12 cellular contexts compared by ENCODE assay signal in genomic region chr2:203340791-203341487, GRCh38. TPM values are rescaled to one million over a fixed set of nuclear protein-coding genes. Genes with fewer than 3 reads are reported as not detected.
DNase-seq lines count a peak whose midpoint lies in the region; ATAC-seq, FAIRE-seq and TF ChIP-seq lines count a peak whose summit lies in the region.
"Had no signal": no experiment of that assay in that cellular context is flagged by ENCODE, and none has a peak within 500 bp of the region (broad histone marks: within the 10 kb centered on the region; RNA-seq: fewer than 3 reads in every experiment).

No MANE protein-coding gene starts in this region.

- DNase-seq in bronchial epithelial cell (ENCODE audit: low read depth) (peak; percentile 73), iPS-NIHi7 (ENCODE audit: extremely low spot score) (peak; percentile 14), immature natural killer cell (no peak)
- no peak for DNase-seq in activated CD4-positive, alpha-beta memory T cell treated with anti-CD3 and anti-CD28 coated beads, Interleukin-2, amount 10 ng/mL, durations not matched to agents 7 days and 5 days
- DNase-seq: activated T-cell treated with anti-CD3 and anti-CD28 coated beads, Interleukin-2, amount 50 U/mL, for 72 hours; gastrocnemius medialis; right lobe of liver; stimulated activated naive CD4-positive, alpha-beta T cell treated with Interleukin-2 at 50 U/mL for 16 hours had no signal

- peak overlapping the region; percentile 10; the same call in 1 of the 2 replicates for H3K9ac ChIP-seq in HUES48 (ENCODE audit: low read depth, low read length)

- H3K27ac Mint-ChIP-seq in activated CD4-positive, alpha-beta memory T cell treated with anti-CD3 and anti-CD28 coated beads, Interleukin-2, amount 10 ng/mL, durations not matched to agents 7 days and 5 days: no peak overlapping the region
- H3K27ac Mint-ChIP-seq in immature natural killer cell: peak overlapping the region in 1 of 6 donors; percentile 3
- H3K27ac Mint-ChIP-seq: activated T-cell treated with anti-CD3 and anti-CD28 coated beads, Interleukin-2, amount 50 U/mL, for 72 hours had no signal

- H3K4me1 ChIP-seq in HUES48 (ENCODE audit: control insufficient read depth, insufficient read depth, low read length): peaks cover 10% of the 10 kb centered on the region
- H3K4me1 ChIP-seq: right lobe of liver had no signal

- no peaks in the 10 kb centered on the region for H3K27me3 ChIP-seq in HUES48 (ENCODE audit: control insufficient read depth, insufficient read depth, low read length)
- H3K27me3 ChIP-seq in bronchial epithelial cell (ENCODE audit: control insufficient read depth, insufficient read depth, low read length): no peaks in the 10 kb centered on the region
- H3K27me3 ChIP-seq: gastrocnemius medialis, right lobe of liver had no signal

- H3K27me3 Mint-ChIP-seq in activated CD4-positive, alpha-beta memory T cell treated with anti-CD3 and anti-CD28 coated beads, Interleukin-2, amount 10 ng/mL, durations not matched to agents 7 days and 5 days: no peaks in the 10 kb centered on the region
- H3K27me3 Mint-ChIP-seq in immature natural killer cell (ENCODE audit: low read depth in 3 of 3): no peaks in the 10 kb centered on the region

- POLR2A ChIA-PET in activated CD4-positive, alpha-beta memory T cell treated with anti-CD3 and anti-CD28 coated beads, Interleukin-2, amount 10 ng/mL, durations not matched to agents 7 days and 5 days (lab: Charles Lee): no interaction called here

- H3K4me3 ChIP-seq in HUES48 (ENCODE audit: low read depth, low read length): no peak overlapping the region
- no peak overlapping the region for H3K4me3 ChIP-seq in bronchial epithelial cell (ENCODE audit: low read depth, low read length)
- H3K4me3 ChIP-seq: gastrocnemius medialis, right lobe of liver had no signal

- ATAC-seq in HG02852 (IDR thresholded peaks at IDR 0.05; ENCODE audit: unreplicated experiment): no peak
- ATAC-seq in HG03135 (IDR thresholded peaks at IDR 0.05; ENCODE audit: unreplicated experiment): no peak
- ATAC-seq: activated T-cell treated with anti-CD3 and anti-CD28 coated beads, Interleukin-2, amount 50 U/mL, for 72 hours; gastrocnemius medialis; right lobe of liver had no signal

- CTCF ChIA-PET in activated CD4-positive, alpha-beta memory T cell treated with anti-CD3 and anti-CD28 coated beads, Interleukin-2, amount 10 ng/mL, durations not matched to agents 7 days and 5 days (lab: Charles Lee): no interaction called here

- H3K9me3 Mint-ChIP-seq in activated CD4-positive, alpha-beta memory T cell treated with anti-CD3 and anti-CD28 coated beads, Interleukin-2, amount 10 ng/mL, durations not matched to agents 7 days and 5 days: no peaks in the 10 kb centered on the region
- no peaks in the 10 kb centered on the region for H3K9me3 Mint-ChIP-seq in immature natural killer cell
- H3K9me3 Mint-ChIP-seq: activated T-cell treated with anti-CD3 and anti-CD28 coated beads, Interleukin-2, amount 50 U/mL, for 72 hours had no signal

- TF ChIP-seq CTCF in 22Rv1 (IDR thresholded peaks at IDR 0.05) (no peak), bronchial epithelial cell (IDR thresholded peaks at IDR 0.05; ENCODE audit: insufficient read depth, low read length, severe bottlenecking) (no peak)

- H3K36me3 Mint-ChIP-seq in activated CD4-positive, alpha-beta memory T cell treated with anti-CD3 and anti-CD28 coated beads, Interleukin-2, amount 10 ng/mL, durations not matched to agents 7 days and 5 days (ENCODE audit: low read depth): peaks cover 2% of the 10 kb centered on the region
- peaks cover 0 to 4% (median 3%) of the 10 kb centered on the region in 3 donors for H3K36me3 Mint-ChIP-seq in immature natural killer cell

- H3K4me1 Mint-ChIP-seq in activated CD4-positive, alpha-beta memory T cell treated with anti-CD3 and anti-CD28 coated beads, Interleukin-2, amount 10 ng/mL, durations not matched to agents 7 days and 5 days: peaks cover 2% of the 10 kb centered on the region
- H3K4me1 Mint-ChIP-seq in immature natural killer cell: no peaks in the 10 kb centered on the region

- no peak overlapping the region for H3K4me3 Mint-ChIP-seq in activated CD4-positive, alpha-beta memory T cell treated with anti-CD3 and anti-CD28 coated beads, Interleukin-2, amount 10 ng/mL, durations not matched to agents 7 days and 5 days
- H3K4me3 Mint-ChIP-seq in immature natural killer cell: no peak overlapping the region
- H3K4me3 Mint-ChIP-seq: activated T-cell treated with anti-CD3 and anti-CD28 coated beads, Interleukin-2, amount 50 U/mL, for 72 hours had no signal

- H3K27ac ChIP-seq in 22Rv1 (peak overlapping the region; percentile 35; the same call in 1 of the 2 replicates), HUES48 (ENCODE audit: low read depth, low read length) (peak overlapping the region; percentile 65)
- H3K27ac ChIP-seq: gastrocnemius medialis, right lobe of liver had no signal

- no peak for FAIRE-seq in bronchial epithelial cell (lab: Jason Lieb, UNC)

- H3K36me3 ChIP-seq in HUES48 (ENCODE audit: control insufficient read depth, insufficient read depth, low read length) (peaks cover 13% of the 10 kb centered on the region), bronchial epithelial cell (ENCODE audit: control insufficient read depth, insufficient read depth, low read length) (no peaks in the 10 kb centered on the region)
- H3K36me3 ChIP-seq: gastrocnemius medialis, right lobe of liver had no signal

- no peaks in the 10 kb centered on the region; the same call in 1 of the 2 replicates for H3K9me3 ChIP-seq in HUES48 (ENCODE audit: control insufficient read depth, insufficient read depth, low read length)
- H3K9me3 ChIP-seq: gastrocnemius medialis, right lobe of liver had no signal

RNA-seq across cellular contexts. Expression of gene ABI2, which starts 12.7 kb away (rescaled TPM):
- 4.7 and 8.6 TPM in 2 replicates for total RNA-seq in bronchial epithelial cell
- 10 to 100 TPM; 30.6 to 32.3 TPM for total RNA-seq in activated CD4-positive, alpha-beta memory T cell treated with anti-CD3 and anti-CD28 coated beads, Interleukin-2, amount 10 ng/mL, durations not matched to agents 7 days and 5 days
- 10 to 100 TPM; 17.3 to 19.0 (median 17.6) TPM for polyA plus RNA-seq in immature natural killer cell

Comparison
In these comparisons a context has a peak if more than half of its experiments do, and no peak if none do; other contexts are left out.
1. DNase-seq: peak in bronchial epithelial cell (single experiment) and iPS-NIHi7 (single experiment); none in activated CD4-positive, alpha-beta memory T cell treated with anti-CD3 and anti-CD28 coated beads, Interleukin-2, amount 10 ng/mL, durations not matched to agents 7 days and 5 days (single experiment) and immature natural killer cell (0 of 3).